Comparison of ENCODE assay signal across 15 cellular contexts in the genomic region with DNA sequence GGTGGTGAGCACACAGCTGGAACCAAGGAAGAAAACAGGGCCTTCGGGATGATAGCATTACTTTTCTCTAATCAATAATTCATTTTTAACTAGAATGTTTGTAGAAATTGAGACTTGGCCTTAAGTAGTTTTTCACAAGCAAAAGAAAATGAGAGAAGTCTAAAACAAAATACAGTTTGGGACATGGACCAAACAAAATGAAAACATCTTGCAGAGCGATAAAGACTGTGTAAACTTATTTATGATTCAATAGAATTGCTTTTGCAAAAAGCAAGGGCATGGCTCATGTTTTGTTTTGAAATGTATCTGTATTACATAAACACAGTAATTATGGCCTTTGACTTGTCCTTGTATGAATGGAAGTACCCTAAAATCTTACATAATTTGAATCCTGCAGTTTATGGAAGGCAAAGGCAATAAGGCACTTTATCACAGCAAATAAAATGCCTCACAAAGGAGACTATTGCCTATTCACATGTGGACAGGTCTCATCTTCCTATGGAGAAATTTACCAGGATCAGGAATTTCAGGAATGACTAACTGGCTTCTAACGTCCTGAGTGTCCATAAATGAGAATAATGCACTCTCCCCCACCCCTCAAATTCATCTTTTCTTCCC.
DNase-seq lines count a peak whose midpoint lies in the region; ATAC-seq and TF ChIP-seq lines count a peak whose summit lies in the region.
"Had no signal": no experiment of that assay in that cellular context is flagged by ENCODE, and none has a peak within 500 bp of the region (broad histone marks: within the 10 kb centered on the region; RNA-seq: fewer than 3 reads in every experiment).

No MANE protein-coding gene starts in this region.

- POLR2A ChIA-PET in activated CD4-positive, alpha-beta T cell treated with anti-CD3 and anti-CD28 coated beads for 36 hours (lab: Charles Lee): no interaction called here

- no peaks in the 10 kb centered on the region for H3K9me3 ChIP-seq in skeletal muscle satellite cell (replicated peaks; ENCODE audit: low read length)

- H3K27me3 ChIP-seq in skeletal muscle satellite cell (ENCODE audit: control insufficient read depth, insufficient read depth, low read length): no peaks in the 10 kb centered on the region
- H3K27me3 ChIP-seq: dorsolateral prefrontal cortex had no signal

- no peaks in the 10 kb centered on the region for H3K36me3 Mint-ChIP-seq in activated CD4-positive, alpha-beta T cell treated with anti-CD3 and anti-CD28 coated beads for 36 hours (ENCODE audit: low read depth)
- H3K36me3 Mint-ChIP-seq: natural killer cell, T-cell had no signal

- H3K9me3 Mint-ChIP-seq in activated CD4-positive, alpha-beta T cell treated with anti-CD3 and anti-CD28 coated beads for 36 hours (ENCODE audit: low read depth): no peaks in the 10 kb centered on the region
- H3K9me3 Mint-ChIP-seq: natural killer cell, T-cell had no signal

- TF ChIP-seq CTCF in AG10803 (conservative IDR thresholded peaks at IDR 0.05; ENCODE audit: low read length): no peak

- H3K4me3 ChIP-seq in AG10803 (ENCODE audit: low read length) (no peak overlapping the region), skeletal muscle satellite cell (ENCODE audit: low read length) (peak overlapping the region; percentile 19)
- H3K4me3 ChIP-seq: dorsolateral prefrontal cortex had no signal

- H3K4me1 Mint-ChIP-seq in activated CD4-positive, alpha-beta T cell treated with anti-CD3 and anti-CD28 coated beads for 36 hours: peaks cover 5% of the 10 kb centered on the region

- peaks cover 51% of the 10 kb centered on the region for H3K4me1 ChIP-seq in skeletal muscle satellite cell (ENCODE audit: control insufficient read depth, insufficient read depth, low read length)

- no peak overlapping the region for H3K27ac Mint-ChIP-seq in activated CD4-positive, alpha-beta T cell treated with anti-CD3 and anti-CD28 coated beads for 36 hours
- H3K27ac Mint-ChIP-seq: activated B cell treated with CpG ODN at 0.5 μM for 24 hours, natural killer cell, T-cell had no signal

- no peaks in the 10 kb centered on the region for H3K27me3 Mint-ChIP-seq in activated CD4-positive, alpha-beta T cell treated with anti-CD3 and anti-CD28 coated beads for 36 hours
- H3K27me3 Mint-ChIP-seq: activated B cell treated with CpG ODN at 0.5 μM for 24 hours, T-cell had no signal

- DNase-seq in AG10803 (ENCODE audit: low read depth) (peak; percentile 17), fibroblast of peridontal ligament (ENCODE audit: extremely low read depth) (peak; percentile 70), foreskin melanocyte (no peak), COLO668 (lab: John Stamatoyannopoulos, UW; ENCODE audit: unreplicated experiment) (no peak)
- DNase-seq in activated CD4-positive, alpha-beta T cell treated with anti-CD3 and anti-CD28 coated beads for 36 hours: no peak
- DNase-seq: activated B cell treated with CpG ODN at 0.5 μM for 24 hours, activated T-cell treated with anti-CD3 and anti-CD28 coated beads for 4 hours, dorsolateral prefrontal cortex, kidney, natural killer cell, NCI-H2171 treated with DMSO at 0.1 percent for 48 hours, T-cell had no signal

- H3K4me3 Mint-ChIP-seq in activated CD4-positive, alpha-beta T cell treated with anti-CD3 and anti-CD28 coated beads for 36 hours: no peak overlapping the region
- H3K4me3 Mint-ChIP-seq: activated B cell treated with CpG ODN at 0.5 μM for 24 hours, natural killer cell, T-cell had no signal

- ATAC-seq in SK-N-SH treated with all-trans-retinoic acid at 6 μM for 48 hours (0 out of 3 replicates have a peak, but pooled peaks have one; percentile 5), HG02642 (IDR thresholded peaks at IDR 0.05; ENCODE audit: poor library complexity, unreplicated experiment) (no peak)
- no peak for ATAC-seq in activated CD4-positive, alpha-beta T cell treated with anti-CD3 and anti-CD28 coated beads for 36 hours
- ATAC-seq: natural killer cell, T-cell had no signal

- intact Hi-C loops in activated CD4-positive, alpha-beta T cell treated with anti-CD3 and anti-CD28 coated beads for 36 hours (cut with DNase I, micrococcal nuclease): no loop called here

- H3K36me3 ChIP-seq in skeletal muscle satellite cell (ENCODE audit: insufficient read depth, low read length): no peaks in the 10 kb centered on the region

- peak overlapping the region; percentile 7 for H3K9ac ChIP-seq in skeletal muscle satellite cell (ENCODE audit: low read depth, low read length)

- peak overlapping the region; percentile 67 for H3K4me2 ChIP-seq in skeletal muscle satellite cell (ENCODE audit: low read length)

- CTCF ChIA-PET in activated CD4-positive, alpha-beta T cell treated with anti-CD3 and anti-CD28 coated beads for 36 hours (lab: Charles Lee): interaction anchor here (1.4 kb wide), 1 partner anchor 69 kb away, joined by 3 read pairs; no protein-coding TSS in a partner anchor

TF ChIP-seq in SK-N-SH treated with all-trans-retinoic acid at 6 μM for 48 hours, 23 proteins besides CTCF, POLR2A, EP300 and RAD21:
- TF ChIP-seq PPARA (CRISPR knock-in tag; IDR thresholded peaks at IDR 0.05; ENCODE audit: borderline replicate concordance): no peak
- no peak for TF ChIP-seq TOX (CRISPR knock-in tag; IDR thresholded peaks at IDR 0.05; ENCODE audit: borderline replicate concordance)
- TF ChIP-seq ZFP3 (CRISPR knock-in tag; IDR thresholded peaks at IDR 0.05): no peak
- TF ChIP-seq ZNF70 (CRISPR knock-in tag; IDR thresholded peaks at IDR 0.05): no peak
- no peak for TF ChIP-seq SNAI2 (CRISPR knock-in tag; IDR thresholded peaks at IDR 0.05)
- no peak for TF ChIP-seq ZFP30 (CRISPR knock-in tag; IDR thresholded peaks at IDR 0.05)
- TF ChIP-seq TCF4 (CRISPR knock-in tag; IDR thresholded peaks at IDR 0.05; ENCODE audit: borderline replicate concordance): no peak
- TF ChIP-seq BACH2 (CRISPR knock-in tag; IDR thresholded peaks at IDR 0.05; ENCODE audit: borderline replicate concordance): no peak
- no peak for TF ChIP-seq TSHZ2 (CRISPR knock-in tag; IDR thresholded peaks at IDR 0.05)
- no peak for TF ChIP-seq ZC3H10 (CRISPR knock-in tag; IDR thresholded peaks at IDR 0.05)
- no peak for TF ChIP-seq ESRRG (CRISPR knock-in tag; IDR thresholded peaks at IDR 0.05)
- TF ChIP-seq ARNTL (CRISPR knock-in tag; IDR thresholded peaks at IDR 0.05; ENCODE audit: borderline replicate concordance, low read depth): no peak
- no peak for TF ChIP-seq CSRNP3 (CRISPR knock-in tag; IDR thresholded peaks at IDR 0.05)
- TF ChIP-seq GLIS3 (CRISPR knock-in tag; IDR thresholded peaks at IDR 0.05): no peak
- TF ChIP-seq ZNF565 (CRISPR knock-in tag; conservative IDR thresholded peaks at IDR 0.05; ENCODE audit: low read depth): no peak
- no peak for TF ChIP-seq RARB (CRISPR knock-in tag; IDR thresholded peaks at IDR 0.05)
- TF ChIP-seq ZNF8 (CRISPR knock-in tag; IDR thresholded peaks at IDR 0.05): no peak
- no peak for TF ChIP-seq ISL1 (CRISPR knock-in tag; IDR thresholded peaks at IDR 0.05)
TF ChIP-seq in SK-N-SH treated with all-trans-retinoic acid at 6 μM for 48 hours: peak in this region for 0.

Comparison
In these comparisons a context has a peak if more than half of its experiments do, and no peak if none do; other contexts are left out.
1. DNase-seq: peak in AG10803 (single experiment) and fibroblast of peridontal ligament (single experiment); none in activated CD4-positive, alpha-beta T cell treated with anti-CD3 and anti-CD28 coated beads for 36 hours (single experiment), foreskin melanocyte (single experiment) and COLO668 (single experiment).